Comparison of ENCODE assay signal across 1 cellular context in genomic region chr4:168848112-168848511, GRCh38.
TF ChIP-seq lines count a peak whose summit lies in the region.

No MANE protein-coding gene starts in this region.

TF ChIP-seq in SK-N-SH treated with all-trans-retinoic acid at 6 μM for 48 hours, 23 proteins besides CTCF, POLR2A, EP300 and RAD21 (continued from another document):
- TF ChIP-seq CSDC2 (CRISPR knock-in tag; IDR thresholded peaks at IDR 0.05) (no peak), ZNF70 (CRISPR knock-in tag; IDR thresholded peaks at IDR 0.05) (no peak), ZNF565 (CRISPR knock-in tag; conservative IDR thresholded peaks at IDR 0.05; ENCODE audit: low read depth) (no peak), ESRRG (CRISPR knock-in tag; IDR thresholded peaks at IDR 0.05) (no peak), TCF4 (CRISPR knock-in tag; IDR thresholded peaks at IDR 0.05; ENCODE audit: borderline replicate concordance) (no peak), ZNF8 (CRISPR knock-in tag; IDR thresholded peaks at IDR 0.05) (no peak), ARNTL (CRISPR knock-in tag; IDR thresholded peaks at IDR 0.05; ENCODE audit: borderline replicate concordance, low read depth) (no peak)
- TF ChIP-seq, protein P1, sequence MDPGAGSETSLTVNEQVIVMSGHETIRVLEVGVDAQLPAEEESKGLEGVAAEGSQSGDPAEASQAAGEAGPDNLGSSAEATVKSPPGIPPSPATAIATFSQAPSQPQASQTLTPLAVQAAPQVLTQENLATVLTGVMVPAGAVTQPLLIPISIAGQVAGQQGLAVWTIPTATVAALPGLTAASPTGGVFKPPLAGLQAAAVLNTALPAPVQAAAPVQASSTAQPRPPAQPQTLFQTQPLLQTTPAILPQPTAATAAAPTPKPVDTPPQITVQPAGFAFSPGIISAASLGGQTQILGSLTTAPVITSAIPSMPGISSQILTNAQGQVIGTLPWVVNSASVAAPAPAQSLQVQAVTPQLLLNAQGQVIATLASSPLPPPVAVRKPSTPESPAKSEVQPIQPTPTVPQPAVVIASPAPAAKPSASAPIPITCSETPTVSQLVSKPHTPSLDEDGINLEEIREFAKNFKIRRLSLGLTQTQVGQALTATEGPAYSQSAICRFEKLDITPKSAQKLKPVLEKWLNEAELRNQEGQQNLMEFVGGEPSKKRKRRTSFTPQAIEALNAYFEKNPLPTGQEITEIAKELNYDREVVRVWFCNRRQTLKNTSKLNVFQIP (CRISPR knock-in tag; IDR thresholded peaks at IDR 0.05; ENCODE audit: borderline replicate concordance, low read depth): no peak
